Comparison of ENCODE assay signal across 19 cellular contexts in the genomic region with DNA sequence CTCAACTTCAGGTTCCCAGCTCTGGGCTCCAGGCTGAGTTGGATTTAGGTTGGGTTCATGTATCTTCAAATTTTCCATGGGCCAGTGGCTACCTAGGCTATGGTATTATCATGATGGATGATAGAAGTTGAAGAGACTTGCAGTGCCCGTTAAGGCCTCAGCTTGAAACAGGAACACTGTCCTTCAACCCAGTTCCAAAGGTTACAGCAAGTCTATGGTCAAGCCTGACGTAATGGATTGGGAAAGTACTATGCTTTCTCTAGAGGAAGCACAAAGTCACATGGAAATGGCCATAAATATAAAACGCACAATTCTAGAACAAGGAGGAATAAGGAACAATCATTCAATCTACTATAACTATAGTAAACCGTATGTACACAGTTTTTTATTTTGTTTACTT.
"Had no signal": no experiment of that assay in that cellular context is flagged by ENCODE, and none has a peak within 500 bp of the region (broad histone marks: within the 10 kb centered on the region; RNA-seq: fewer than 3 reads in every experiment).

No MANE protein-coding gene starts in this region.

- H3K9me3 Mint-ChIP-seq: effector memory CD8-positive, alpha-beta T cell; stimulated activated naive B cell treated with anti-CD40 and anti-IgM and Interleukin-4, amounts not matched to agents 10 μg/mL and 1 μg/mL and 100 μg/mL, for 72 hours had no signal

- H3K27ac ChIP-seq: epithelial cell of prostate, esophagus muscularis mucosa, gastrocnemius medialis, heart right ventricle, neutrophil, psoas muscle, testis, tibial nerve had no signal

- DNase-seq: effector memory CD8-positive, alpha-beta T cell; gastrocnemius medialis; heart right ventricle; immature natural killer cell; left ventricle myocardium superior; naive thymus-derived CD8-positive, alpha-beta T cell; psoas muscle; retina; stimulated activated CD4-positive, alpha-beta T cell treated with anti-CD3 and anti-CD28 coated beads, Interleukin-2, amount 100 ng/mL, for 24 hours; stimulated activated CD4-positive, alpha-beta T cell treated with anti-CD3 and anti-CD28 coated beads, Interleukin-4, amount 100 ng/mL, for 4 hours; stimulated activated naive B cell treated with anti-CD40 and anti-IgM and Interleukin-4, amounts not matched to agents 10 μg/mL and 1 μg/mL and 100 μg/mL, for 72 hours; stimulated activated naive CD8-positive, alpha-beta T cell treated with anti-CD3 and anti-CD28 coated beads, Interleukin-15, amount 100 ng/mL, for 72 hours; testis had no signal

- H3K27me3 ChIP-seq: esophagus muscularis mucosa, gastrocnemius medialis, heart right ventricle, testis, tibial nerve had no signal

- H3K36me3 ChIP-seq: esophagus muscularis mucosa, gastrocnemius medialis, heart right ventricle, neutrophil, tibial nerve had no signal

- H3K4me1 Mint-ChIP-seq: immature natural killer cell; naive thymus-derived CD8-positive, alpha-beta T cell; stimulated activated naive CD8-positive, alpha-beta T cell treated with anti-CD3 and anti-CD28 coated beads, Interleukin-15, amount 100 ng/mL, for 72 hours had no signal

- H3K4me3 ChIP-seq: esophagus muscularis mucosa, gastrocnemius medialis, heart right ventricle, psoas muscle, testis, tibial nerve had no signal

- H3K4me3 Mint-ChIP-seq: effector memory CD8-positive, alpha-beta T cell; immature natural killer cell; naive thymus-derived CD8-positive, alpha-beta T cell; stimulated activated naive B cell treated with anti-CD40 and anti-IgM and Interleukin-4, amounts not matched to agents 10 μg/mL and 1 μg/mL and 100 μg/mL, for 72 hours; stimulated activated naive CD8-positive, alpha-beta T cell treated with anti-CD3 and anti-CD28 coated beads, Interleukin-15, amount 100 ng/mL, for 72 hours had no signal

- H3K27ac Mint-ChIP-seq: effector memory CD8-positive, alpha-beta T cell; immature natural killer cell; naive thymus-derived CD8-positive, alpha-beta T cell; stimulated activated naive B cell treated with anti-CD40 and anti-IgM and Interleukin-4, amounts not matched to agents 10 μg/mL and 1 μg/mL and 100 μg/mL, for 72 hours; stimulated activated naive CD8-positive, alpha-beta T cell treated with anti-CD3 and anti-CD28 coated beads, Interleukin-15, amount 100 ng/mL, for 72 hours had no signal

- ATAC-seq: effector memory CD8-positive, alpha-beta T cell; gastrocnemius medialis; heart right ventricle; left ventricle myocardium superior; naive thymus-derived CD8-positive, alpha-beta T cell; psoas muscle; sciatic nerve; stimulated activated naive B cell treated with anti-CD40 and anti-IgM and Interleukin-4, amounts not matched to agents 10 μg/mL and 1 μg/mL and 100 μg/mL, for 72 hours; stimulated activated naive CD8-positive, alpha-beta T cell treated with anti-CD3 and anti-CD28 coated beads, Interleukin-15, amount 100 ng/mL, for 72 hours had no signal

- H3K9me3 ChIP-seq: esophagus muscularis mucosa, gastrocnemius medialis, heart right ventricle, neutrophil, psoas muscle, testis, tibial nerve had no signal

- FAIRE-seq: keratinocyte had no signal

- H3K4me1 ChIP-seq: esophagus muscularis mucosa, gastrocnemius medialis, heart right ventricle, psoas muscle, testis, tibial nerve had no signal
